ENCODE assay signal across 21 cellular contexts in the genomic region with DNA sequence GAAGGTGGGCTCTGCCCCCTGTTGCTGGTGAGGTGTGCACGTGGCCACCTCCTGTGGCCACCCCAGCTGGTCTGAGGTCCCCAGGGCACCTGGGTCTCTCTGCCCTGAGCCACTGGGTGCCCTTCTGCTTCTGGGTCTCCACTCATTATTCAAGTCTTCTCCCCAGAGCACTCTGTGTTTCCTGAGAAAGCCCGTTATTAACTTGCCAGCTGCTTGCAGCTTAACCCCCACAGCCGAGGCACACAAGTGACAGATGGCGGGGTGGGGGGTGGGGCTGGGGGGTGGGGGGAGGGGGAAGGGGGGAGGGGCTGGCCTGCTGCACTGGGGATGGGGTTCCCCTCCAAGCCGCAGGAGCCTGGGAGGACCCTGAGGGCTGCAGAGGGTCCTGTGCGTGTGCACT.
"Had no signal": no experiment of that assay in that cellular context is flagged by ENCODE, and none has a peak within 500 bp of the region (broad histone marks: within the 10 kb centered on the region; RNA-seq: fewer than 3 reads in every experiment).

No MANE protein-coding gene starts in this region.

- H3K27me3 ChIP-seq: body of pancreas, sigmoid colon, spleen, upper lobe of right lung had no signal

- H3K9me3 Mint-ChIP-seq: natural killer cell treated with Interleukin-12 subunit alpha and Interleukin-12 subunit beta and Interleukin-15 and Interleukin-18, amount 100 ng/mL, for 72 hours had no signal

- H3K27ac Mint-ChIP-seq: activated CD4-positive, alpha-beta memory T cell treated with anti-CD3 and anti-CD28 coated beads, Interleukin-2, amount 10 ng/mL, durations not matched to agents 7 days and 5 days; activated CD8-positive, alpha-beta memory T cell treated with anti-CD3 and anti-CD28 coated beads, Interleukin-2, amount 10 ng/mL, durations not matched to agents 7 days and 5 days; natural killer cell treated with Interleukin-12 subunit alpha and Interleukin-12 subunit beta and Interleukin-15 and Interleukin-18, amount 100 ng/mL, for 72 hours; stimulated activated naive B cell treated with anti-CD40 and anti-IgM and Interleukin-4, amounts not matched to agents 10 μg/mL and 1 μg/mL and 100 μg/mL, for 72 hours had no signal

- ATAC-seq: activated CD8-positive, alpha-beta memory T cell treated with anti-CD3 and anti-CD28 coated beads, Interleukin-2, amount 10 ng/mL, durations not matched to agents 7 days and 5 days; body of pancreas; left lobe of liver; natural killer cell treated with Interleukin-12 subunit alpha and Interleukin-12 subunit beta and Interleukin-15 and Interleukin-18, amount 100 ng/mL, for 72 hours; stimulated activated naive B cell treated with anti-CD40 and anti-IgM and Interleukin-4, amounts not matched to agents 10 μg/mL and 1 μg/mL and 100 μg/mL, for 72 hours; upper lobe of right lung had no signal

- H3K4me1 Mint-ChIP-seq: activated CD4-positive, alpha-beta memory T cell treated with anti-CD3 and anti-CD28 coated beads, Interleukin-2, amount 10 ng/mL, durations not matched to agents 7 days and 5 days had no signal

- H3K27ac ChIP-seq: body of pancreas, sigmoid colon, spleen, upper lobe of right lung had no signal

- H3K36me3 ChIP-seq: upper lobe of right lung had no signal

- H3K4me3 ChIP-seq: body of pancreas, lung, sigmoid colon, spleen, upper lobe of right lung had no signal

- H3K9me3 ChIP-seq: body of pancreas, sigmoid colon, spleen, upper lobe of right lung had no signal

- H3K27me3 Mint-ChIP-seq: activated CD4-positive, alpha-beta memory T cell treated with anti-CD3 and anti-CD28 coated beads, Interleukin-2, amount 10 ng/mL, durations not matched to agents 7 days and 5 days; activated CD8-positive, alpha-beta memory T cell treated with anti-CD3 and anti-CD28 coated beads, Interleukin-2, amount 10 ng/mL, durations not matched to agents 7 days and 5 days; natural killer cell treated with Interleukin-12 subunit alpha and Interleukin-12 subunit beta and Interleukin-15 and Interleukin-18, amount 100 ng/mL, for 72 hours; stimulated activated naive B cell treated with anti-CD40 and anti-IgM and Interleukin-4, amounts not matched to agents 10 μg/mL and 1 μg/mL and 100 μg/mL, for 72 hours had no signal

- H3K4me3 Mint-ChIP-seq: activated CD4-positive, alpha-beta memory T cell treated with anti-CD3 and anti-CD28 coated beads, Interleukin-2, amount 10 ng/mL, durations not matched to agents 7 days and 5 days; activated CD8-positive, alpha-beta memory T cell treated with anti-CD3 and anti-CD28 coated beads, Interleukin-2, amount 10 ng/mL, durations not matched to agents 7 days and 5 days; natural killer cell treated with Interleukin-12 subunit alpha and Interleukin-12 subunit beta and Interleukin-15 and Interleukin-18, amount 100 ng/mL, for 72 hours; stimulated activated naive B cell treated with anti-CD40 and anti-IgM and Interleukin-4, amounts not matched to agents 10 μg/mL and 1 μg/mL and 100 μg/mL, for 72 hours had no signal

- H3K36me3 Mint-ChIP-seq: activated CD8-positive, alpha-beta memory T cell treated with anti-CD3 and anti-CD28 coated beads, Interleukin-2, amount 10 ng/mL, durations not matched to agents 7 days and 5 days; natural killer cell treated with Interleukin-12 subunit alpha and Interleukin-12 subunit beta and Interleukin-15 and Interleukin-18, amount 100 ng/mL, for 72 hours had no signal

- DNase-seq: activated CD4-positive, alpha-beta memory T cell treated with anti-CD3 and anti-CD28 coated beads, Interleukin-2, amount 10 ng/mL, durations not matched to agents 7 days and 5 days; activated CD4-positive, alpha-beta T cell treated with anti-CD3 and anti-CD28 coated beads for 48 hours; activated CD4-positive, CD25-positive, alpha-beta regulatory T cell; activated CD8-positive, alpha-beta memory T cell treated with anti-CD3 and anti-CD28 coated beads, Interleukin-2, amount 10 ng/mL, durations not matched to agents 7 days and 5 days; activated naive CD4-positive, alpha-beta T cell treated with Interleukin-2 at 50 U/mL for 16 hours; body of pancreas; caudate nucleus; foreskin fibroblast; hippocampal formation; kidney; nucleus accumbens; posterior cingulate gyrus; sigmoid colon; spleen; stimulated activated CD4-positive, alpha-beta T cell treated with anti-CD3 and anti-CD28 coated beads, Interleukin-4, amount 100 ng/mL, for 4 hours; stimulated activated naive B cell treated with anti-CD40 and anti-IgM and Interleukin-4, amounts not matched to agents 10 μg/mL and 1 μg/mL and 100 μg/mL, for 72 hours; T-helper 9 cell; upper lobe of right lung had no signal

- H3K4me1 ChIP-seq: body of pancreas, sigmoid colon, upper lobe of right lung had no signal
